ENCODE assay signal across 28 cellular contexts in the genomic region with DNA sequence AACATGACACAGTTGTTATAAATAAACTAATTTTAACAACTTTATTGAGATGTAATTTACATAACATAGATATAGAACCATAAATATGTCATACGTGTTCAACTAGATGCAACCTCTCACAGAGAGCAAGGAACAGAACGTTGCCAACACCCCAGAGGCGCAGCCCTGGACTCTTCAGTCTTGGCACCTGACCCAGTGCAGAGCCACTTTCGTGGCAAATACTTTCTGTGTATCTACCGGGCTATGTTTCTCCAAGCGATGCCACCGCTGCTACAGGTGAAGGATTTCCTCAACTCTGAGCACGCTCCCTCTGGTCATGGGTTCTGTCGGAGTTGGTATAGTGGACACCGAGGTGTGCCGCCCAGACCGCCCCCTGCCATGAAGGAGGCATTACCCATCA. TPM values are rescaled to one million over a fixed set of nuclear protein-coding genes. Genes with fewer than 3 reads are reported as not detected.
"Had no signal": no experiment of that assay in that cellular context is flagged by ENCODE, and none has a peak within 500 bp of the region (broad histone marks: within the 10 kb centered on the region; RNA-seq: fewer than 3 reads in every experiment).

No MANE protein-coding gene starts in this region.

- H3K9me3 ChIP-seq: esophagus squamous epithelium, gastrocnemius medialis, left lung, lower lobe of right lung had no signal

- DNase-seq: dorsolateral prefrontal cortex; effector CD4-positive, alpha-beta T cell; effector memory CD4-positive, alpha-beta T cell; erythroblast; esophagus squamous epithelium; foreskin fibroblast; foreskin melanocyte; gastrocnemius medialis; glutamatergic neuron; head of caudate nucleus; heart right ventricle; hippocampal formation; left cardiac atrium; left lung; left ventricle myocardium superior; lower lobe of right lung; mesendoderm; midbrain had no signal

- H3K27ac ChIP-seq: coronary artery, dorsolateral prefrontal cortex, epithelial cell of prostate, esophagus squamous epithelium, gastrocnemius medialis, heart right ventricle, left lung, lower lobe of right lung had no signal

- H3K4me3 ChIP-seq: coronary artery, dorsolateral prefrontal cortex, esophagus squamous epithelium, gastrocnemius medialis, heart right ventricle, left lung, lower lobe of right lung had no signal

- H3K4me1 ChIP-seq: esophagus squamous epithelium, gastrocnemius medialis, left lung, lower lobe of right lung had no signal

- H3K36me3 ChIP-seq: esophagus squamous epithelium, gastrocnemius medialis, heart right ventricle, left lung, lower lobe of right lung had no signal

- ATAC-seq: esophagus mucosa, gastrocnemius medialis, left cardiac atrium, left lung, left ventricle myocardium superior, lower lobe of right lung had no signal

RNA-seq across cellular contexts. Expression of a gene that starts 57.4 kb away (rescaled TPM):
- total RNA-seq: dermis blood vessel endothelial cell, dorsolateral prefrontal cortex, esophagus mucosa, esophagus squamous epithelium, gastrocnemius medialis, glomerular endothelial cell, heart right ventricle, kidney epithelial cell, left cardiac atrium, left ventricle myocardium superior, lower leg skin, lower lobe of right lung, lung microvascular endothelial cell, mononuclear cell, mucosa of gallbladder had no signal
